8 cellular contexts compared by ENCODE assay signal in genomic region chr11:107858217-107859070, GRCh38. TPM values are rescaled to one million over a fixed set of nuclear protein-coding genes. Genes with fewer than 3 reads are reported as not detected.
A peak's percentile ranks its signal among the peaks of the same experiment; 100 is the strongest.
DNase-seq lines count a peak whose midpoint lies in the region; ATAC-seq, FAIRE-seq and TF ChIP-seq lines count a peak whose summit lies in the region.

Gene SLC35F2 (minus strand): TSS chr11:107858787. CDS start chr11:107858767, 20 bp downstream.

- FAIRE-seq in kidney (lab: Jason Lieb, UNC) = no peak

- peak; percentile 85 for ATAC-seq in HG02973 (IDR thresholded peaks at IDR 0.05; ENCODE audit: unreplicated experiment)

- H3K9me3 ChIP-seq in breast epithelium (no peaks in the 10 kb centered on the region), kidney (ENCODE audit: control insufficient read depth in 1 of 2, low read length in 2 of 2) (no peaks in the 10 kb centered on the region)

- no peaks in the 10 kb centered on the region for H3K36me3 ChIP-seq in breast epithelium
- no peaks in the 10 kb centered on the region for H3K36me3 ChIP-seq in kidney (ENCODE audit: control insufficient read depth in 1 of 2, insufficient read depth in 2 of 2, low read length in 2 of 2)

- no peak for TF ChIP-seq POLR2A in breast epithelium (IDR thresholded peaks at IDR 0.05)

- H3K4me1 ChIP-seq in breast epithelium (peaks cover 0 to 2% of the 10 kb centered on the region in 2 donors), kidney (ENCODE audit: control insufficient read depth in 1 of 2, insufficient read depth in 1 of 2, low read depth in 1 of 2, low read length in 2 of 2) (peaks cover 0 to 2% of the 10 kb centered on the region in 2 donors)

- H3K27me3 ChIP-seq in breast epithelium = no peaks in the 10 kb centered on the region

- peak within 1 kb of the TSS; percentile 17 to 64 for H3K9ac ChIP-seq in kidney (ENCODE audit: low read length in 2 of 2)

- peak within 1 kb of the TSS; percentile 74 to 90 (median 79) for H3K4me3 ChIP-seq in breast epithelium
- peak within 1 kb of the TSS; percentile 61 to 66 for H3K4me3 ChIP-seq in kidney (ENCODE audit: low read length in 2 of 2)

- intact Hi-C loops in breast epithelium (cut with DNase I; ENCODE audit: low total_unique reads) (no loop called here), kidney (cut with DNase I) (no loop called here)

- peak; percentile 70 for DNase-seq in NK-92 treated with Interleukin-12 subunit alpha and Interleukin-12 subunit beta, amount 100 ng/mL, for 24 hours (lab: John Stamatoyannopoulos, UW)
- no peak for DNase-seq in NK-92 (lab: John Stamatoyannopoulos, UW; ENCODE audit: unreplicated experiment)
- peak; percentile 30 for DNase-seq in NCI-H2107 (lab: John Stamatoyannopoulos, UW)
- DNase-seq in UCSD-AML1 (lab: John Stamatoyannopoulos, UW; ENCODE audit: unreplicated experiment) = peak; percentile 83
- DNase-seq in breast epithelium (ENCODE audit: low spot score in 2 of 2) = peak; percentile 24 to 58
- DNase-seq in kidney = peak; percentile 90
- DNase-seq in stimulated activated CD4-positive, alpha-beta T cell treated with anti-CD3 and anti-CD28 coated beads, Interleukin-15, amount 100 ng/mL, for 24 hours = peak; percentile 84

- TF ChIP-seq CTCF in breast epithelium (IDR thresholded peaks at IDR 0.05) (peak in 1 of 3 donors; percentile 10), kidney (IDR thresholded peaks at IDR 0.05; ENCODE audit: borderline replicate concordance, extremely low read depth, insufficient read depth) (no peak)

- H3K27ac ChIP-seq in breast epithelium = peak within 1 kb of the TSS; percentile 72 to 81
- H3K27ac ChIP-seq in kidney (ENCODE audit: low read depth in 2 of 2, low read length in 2 of 2) = peak within 1 kb of the TSS; percentile 62 to 65

RNA-seq across cellular contexts. Expression of gene SLC35F2, which starts in this region (rescaled TPM):
- 1 to 10 TPM; 5.7 to 6.9 (median 5.8) TPM for total RNA-seq in breast epithelium
- 16.6 TPM for total RNA-seq in kidney
- polyA plus RNA-seq in kidney (ENCODE audit: insufficient read depth, low read depth, low replicate concordance) = 10.2 TPM
